8 cellular contexts compared by ENCODE assay signal in the genomic region with DNA sequence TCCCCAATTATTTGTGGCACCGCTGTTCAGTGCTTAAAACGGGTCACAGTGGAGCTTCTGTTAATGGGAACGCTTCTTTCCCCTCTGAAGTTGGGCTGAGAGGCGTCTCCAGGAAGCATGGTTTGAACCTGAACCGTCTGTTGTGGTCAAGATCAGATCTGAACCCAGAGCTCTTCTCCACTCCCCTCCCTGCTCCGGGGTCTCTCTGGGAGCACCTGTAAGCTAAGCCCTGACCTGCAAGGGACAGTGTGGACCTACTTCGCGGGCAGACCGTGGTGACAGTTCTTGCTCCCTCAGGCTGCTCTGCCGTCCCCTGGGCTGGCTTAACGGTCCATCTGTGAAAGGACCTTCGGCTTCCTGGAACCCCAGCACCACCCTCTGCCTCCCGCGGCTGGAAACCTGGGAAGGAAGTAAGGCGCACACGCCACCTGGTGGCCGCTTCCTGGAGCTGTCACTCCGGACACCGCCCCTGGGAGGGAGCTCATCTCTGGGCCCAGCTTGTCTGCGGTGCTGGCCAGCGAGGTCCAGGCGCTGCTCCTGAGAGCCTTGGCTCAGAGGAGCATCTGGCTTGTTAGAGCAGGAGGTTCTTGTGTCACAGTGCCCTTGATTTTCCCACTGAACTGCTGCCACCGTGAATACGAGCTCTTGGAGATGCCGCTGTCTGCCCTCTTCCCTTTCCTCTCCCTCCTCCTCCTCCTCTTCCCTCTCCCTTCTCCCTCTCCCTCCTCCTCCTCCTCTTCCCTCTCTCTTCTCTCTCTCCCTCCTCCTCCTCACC.
DNase-seq lines count a peak whose midpoint lies in the region; ATAC-seq, FAIRE-seq and TF ChIP-seq lines count a peak whose summit lies in the region.

No MANE protein-coding gene starts in this region.

- intact Hi-C loops in mucosa of descending colon (cut with DNase I, micrococcal nuclease), result no loop called here

- H3K9me2 ChIP-seq in SU-DHL-6 (replicated peaks; ENCODE audit: insufficient read depth, low read length), result no peaks in the 10 kb centered on the region

- H3K27ac ChIP-seq in HUES6 (ENCODE audit: low read depth, low read length), result no peak overlapping the region
- H3K27ac ChIP-seq in SU-DHL-6 (ENCODE audit: low read depth, low read length), result no peak overlapping the region
- no peak overlapping the region for H3K27ac ChIP-seq in ectodermal cell (ENCODE audit: insufficient read depth, low read depth, low read length, poor library complexity, severe bottlenecking)

- peak; percentile 81 for FAIRE-seq in urothelium cell line (lab: Jason Lieb, UNC)

- no peaks in the 10 kb centered on the region for H3K79me2 ChIP-seq in SU-DHL-6 (ENCODE audit: insufficient read depth, low read length)

- H2AFZ ChIP-seq in SU-DHL-6 (ENCODE audit: low read depth, low read length, severe bottlenecking), result no peak overlapping the region

- H3K9me3 ChIP-seq in HUES6 (ENCODE audit: control insufficient read depth, insufficient read depth, low read depth, low read length) (no peaks in the 10 kb centered on the region), SU-DHL-6 (ENCODE audit: insufficient read depth, low read length) (no peaks in the 10 kb centered on the region), ectodermal cell (ENCODE audit: control insufficient read depth, low read length) (no peaks in the 10 kb centered on the region), mucosa of descending colon (no peaks in the 10 kb centered on the region)

- peaks cover 28% of the 10 kb centered on the region for H3K27me3 ChIP-seq in HUES6 (ENCODE audit: control insufficient read depth, insufficient read depth, low read length)
- no peaks in the 10 kb centered on the region for H3K27me3 ChIP-seq in SU-DHL-6 (ENCODE audit: low read length)
- peaks cover 4% of the 10 kb centered on the region for H3K27me3 ChIP-seq in ectodermal cell (ENCODE audit: control insufficient read depth, insufficient read depth, low read length, poor library complexity, severe bottlenecking)

- H3K9ac ChIP-seq in HUES6 (ENCODE audit: low read length) (peak overlapping the region; percentile 18), SU-DHL-6 (ENCODE audit: low read length) (no peak overlapping the region)

- peak; percentile 98 for ATAC-seq in mucosa of descending colon
- no peak for ATAC-seq in HG03039 (IDR thresholded peaks at IDR 0.05; ENCODE audit: unreplicated experiment)

- H3K4me2 ChIP-seq in SU-DHL-6 (ENCODE audit: low read depth, low read length, poor library complexity, severe bottlenecking), result no peak overlapping the region

- TF ChIP-seq CTCF in SU-DHL-6 (IDR thresholded peaks at IDR 0.05; ENCODE audit: insufficient read depth, low read length, poor library complexity, severe bottlenecking) (peak; percentile 60), mucosa of descending colon (IDR thresholded peaks at IDR 0.05) (peak; percentile 58)

- no peaks in the 10 kb centered on the region for H4K20me1 ChIP-seq in SU-DHL-6 (ENCODE audit: low read depth, low read length)

- no peaks in the 10 kb centered on the region for H3K4me1 ChIP-seq in HUES6 (ENCODE audit: control insufficient read depth, insufficient read depth, low read length)
- no peaks in the 10 kb centered on the region for H3K4me1 ChIP-seq in ectodermal cell (ENCODE audit: control insufficient read depth, insufficient read depth, low read length)
- H3K4me1 ChIP-seq in mucosa of descending colon (ENCODE audit: low read depth), result no peaks in the 10 kb centered on the region

- H3K36me3 ChIP-seq in HUES6 (ENCODE audit: control insufficient read depth, insufficient read depth, low read length) (no peaks in the 10 kb centered on the region), SU-DHL-6 (ENCODE audit: low read length) (no peaks in the 10 kb centered on the region), ectodermal cell (ENCODE audit: control insufficient read depth, insufficient read depth, low read length) (no peaks in the 10 kb centered on the region), mucosa of descending colon (ENCODE audit: low read depth) (no peaks in the 10 kb centered on the region)

- H3K4me3 ChIP-seq in HUES6 (ENCODE audit: low read depth, low read length) (peak overlapping the region; percentile 64), SU-DHL-6 (ENCODE audit: insufficient read depth, low read length, poor library complexity, severe bottlenecking) (no peak overlapping the region), ectodermal cell (ENCODE audit: insufficient read depth, low read depth, low read length) (peak overlapping the region; percentile 30), mucosa of descending colon (no peak overlapping the region)

- no peaks in the 10 kb centered on the region for H3F3A ChIP-seq in SU-DHL-6 (ENCODE audit: insufficient read depth)

- DNase-seq in activated CD4-positive, alpha-beta T cell treated with anti-CD3 and anti-CD28 coated beads for 1 hour, result peak; percentile 8
- DNase-seq in activated CD4-positive, alpha-beta T cell treated with anti-CD3 and anti-CD28 coated beads, Interleukin-2, amount 50 U/mL, for 4 hours, result no peak
- peak; percentile 66 to 73 (median 73) for DNase-seq in mucosa of descending colon
- peak; percentile 88 for DNase-seq in urothelium cell line (ENCODE audit: low spot score)

- 20 to 22% methylated on average over 25 of the region's 25 CpGs for WGBS in ectodermal cell, 2 experiments

Comparison
In these comparisons a context has a peak if more than half of its experiments do, and no peak if none do; other contexts are left out.
1. DNase-seq: peak in activated CD4-positive, alpha-beta T cell treated with anti-CD3 and anti-CD28 coated beads for 1 hour (single experiment), mucosa of descending colon (3 of 3) and urothelium cell line (single experiment); none in activated CD4-positive, alpha-beta T cell treated with anti-CD3 and anti-CD28 coated beads, Interleukin-2, amount 50 U/mL, for 4 hours (0 of 2).
2. H3K4me3 ChIP-seq: peak in HUES6 (single experiment) and ectodermal cell (single experiment); none in SU-DHL-6 (single experiment) and mucosa of descending colon (single experiment).